In genomic region chr3:160010578-160010977, GRCh38 we compare ENCODE assay signal across 16 cellular contexts. TPM values are rescaled to one million over a fixed set of nuclear protein-coding genes. Genes with fewer than 3 reads are reported as not detected.
DNase-seq lines count a peak whose midpoint lies in the region; ATAC-seq and TF ChIP-seq lines count a peak whose summit lies in the region.
"Had no signal": no experiment of that assay in that cellular context is flagged by ENCODE, and none has a peak within 500 bp of the region (broad histone marks: within the 10 kb centered on the region; RNA-seq: fewer than 3 reads in every experiment).

No MANE protein-coding gene starts in this region.

- no peak overlapping the region for H2AFZ ChIP-seq in mesenchymal stem cell (ENCODE audit: low read depth, low read length)

- no peak overlapping the region for H4K8ac ChIP-seq in mesenchymal stem cell (ENCODE audit: low read length)

- H3K27ac ChIP-seq in mesenchymal stem cell (ENCODE audit: low read length, poor library complexity, severe bottlenecking), result no peak overlapping the region
- H3K27ac ChIP-seq: breast epithelium, skin epidermis, uterus had no signal

- no peak overlapping the region for H3K9ac ChIP-seq in mesenchymal stem cell (ENCODE audit: low read length)

- intact Hi-C loops in Calu3 (cut with micrococcal nuclease; ENCODE audit: unreplicated experiment), result no loop called here

- H3K79me1 ChIP-seq in mesenchymal stem cell (replicated peaks; ENCODE audit: low read length, poor library complexity, severe bottlenecking), result no peaks in the 10 kb centered on the region

- no peak overlapping the region for H3K23ac ChIP-seq in mesenchymal stem cell (ENCODE audit: low read length in 2 of 2)

- H3K27me3 Mint-ChIP-seq in Calu3 (ENCODE audit: unreplicated experiment), result no peaks in the 10 kb centered on the region
- H3K27me3 Mint-ChIP-seq: activated T-cell treated with anti-CD3 and anti-CD28 coated beads, Interleukin-2, amount 50 U/mL, for 24 hours had no signal

- no peak overlapping the region for H3K4ac ChIP-seq in mesenchymal stem cell (ENCODE audit: low read depth in 1 of 2, low read length in 2 of 2)

- peak; percentile 52 for ATAC-seq in GM18508 (IDR thresholded peaks at IDR 0.05; ENCODE audit: insufficient read depth, unreplicated experiment)
- peak; percentile 64 for ATAC-seq in GM21360 (IDR thresholded peaks at IDR 0.05; ENCODE audit: unreplicated experiment)
- peak; percentile 57 for ATAC-seq in HG02970 (IDR thresholded peaks at IDR 0.05; ENCODE audit: low FRiP score, unreplicated experiment)
- ATAC-seq in HG03575 (IDR thresholded peaks at IDR 0.05; ENCODE audit: extremely low read depth, insufficient number of reproducible peaks, low FRiP score, unreplicated experiment), result peak; percentile 46
- ATAC-seq: naive thymus-derived CD8-positive, alpha-beta T cell; PC-3 had no signal

- WGBS in mesenchymal stem cell, result 92% methylated on average over 2 of the region's 4 CpGs

- H3K4me3 Mint-ChIP-seq in Calu3 (ENCODE audit: low read depth, unreplicated experiment), result no peak overlapping the region
- H3K4me3 Mint-ChIP-seq: activated T-cell treated with anti-CD3 and anti-CD28 coated beads, Interleukin-2, amount 50 U/mL, for 24 hours; naive thymus-derived CD8-positive, alpha-beta T cell had no signal

- no peak overlapping the region for H2AK5ac ChIP-seq in mesenchymal stem cell (ENCODE audit: low read length, severe bottlenecking)

- H2BK5ac ChIP-seq in mesenchymal stem cell (ENCODE audit: low read depth, low read length, poor library complexity, severe bottlenecking), result no peak overlapping the region

- no peaks in the 10 kb centered on the region for H3K4me1 ChIP-seq in mesenchymal stem cell (ENCODE audit: control insufficient read depth, insufficient read depth, low read depth, low read length)
- H3K4me1 ChIP-seq: breast epithelium, uterus had no signal

- H3K9me3 ChIP-seq in mesenchymal stem cell (ENCODE audit: control insufficient read depth, low read length), result no peaks in the 10 kb centered on the region
- H3K9me3 ChIP-seq: breast epithelium, uterus had no signal

- H2BK12ac ChIP-seq in mesenchymal stem cell (ENCODE audit: low read length in 2 of 2), result no peak overlapping the region

- no peaks in the 10 kb centered on the region for H3K27me3 ChIP-seq in mesenchymal stem cell (ENCODE audit: control insufficient read depth in 1 of 2, insufficient read depth in 1 of 2, low read length in 2 of 2)
- H3K27me3 ChIP-seq: breast epithelium, uterus had no signal

- H4K91ac ChIP-seq in mesenchymal stem cell (ENCODE audit: low read length), result no peak overlapping the region

- H3K4me2 ChIP-seq in mesenchymal stem cell (ENCODE audit: low read length, poor library complexity, severe bottlenecking), result no peak overlapping the region

- CTCF ChIA-PET in Calu3 (lab: Charles Lee), result no interaction called here

- no peaks in the 10 kb centered on the region for H3K36me3 Mint-ChIP-seq in Calu3 (ENCODE audit: insufficient read depth, unreplicated experiment)
- H3K36me3 Mint-ChIP-seq: naive thymus-derived CD8-positive, alpha-beta T cell had no signal

- DNase-seq in Calu3, result no peak
- DNase-seq in DMS53 (lab: John Stamatoyannopoulos, UW), result no peak
- no peak for DNase-seq in activated naive CD4-positive, alpha-beta T cell (lab: John Stamatoyannopoulos, UW)
- no peak for DNase-seq in mesenchymal stem cell
- DNase-seq: activated T-cell treated with anti-CD3 and anti-CD28 coated beads, Interleukin-2, amount 50 U/mL, for 24 hours; GDM1; kidney; naive thymus-derived CD8-positive, alpha-beta T cell; PC-3; uterus had no signal

- no peak for TF ChIP-seq CTCF in Calu3 (IDR thresholded peaks at IDR 0.05; ENCODE audit: unreplicated experiment)

- H2BK15ac ChIP-seq in mesenchymal stem cell (ENCODE audit: low read depth, poor library complexity, severe bottlenecking), result no peak overlapping the region

- H2BK120ac ChIP-seq in mesenchymal stem cell (ENCODE audit: low read depth, low read length), result no peak overlapping the region

- no peaks in the 10 kb centered on the region for H3K36me3 ChIP-seq in mesenchymal stem cell (ENCODE audit: control insufficient read depth in 1 of 2, insufficient read depth in 2 of 2, low read depth in 1 of 2, low read length in 2 of 2)
- H3K36me3 ChIP-seq: breast epithelium, uterus had no signal

- H3K9me3 Mint-ChIP-seq in Calu3 (ENCODE audit: low read depth, unreplicated experiment), result no peaks in the 10 kb centered on the region
- H3K9me3 Mint-ChIP-seq: activated T-cell treated with anti-CD3 and anti-CD28 coated beads, Interleukin-2, amount 50 U/mL, for 24 hours; naive thymus-derived CD8-positive, alpha-beta T cell had no signal

- no peak overlapping the region for H3K27ac Mint-ChIP-seq in Calu3 (ENCODE audit: unreplicated experiment)
- H3K27ac Mint-ChIP-seq: activated T-cell treated with anti-CD3 and anti-CD28 coated beads, Interleukin-2, amount 50 U/mL, for 24 hours; naive thymus-derived CD8-positive, alpha-beta T cell had no signal

- no peak overlapping the region for H3K18ac ChIP-seq in mesenchymal stem cell (ENCODE audit: low read depth in 1 of 2, low read length in 2 of 2)

- no peak overlapping the region for H3K4me3 ChIP-seq in mesenchymal stem cell (ENCODE audit: insufficient read depth in 1 of 2, low read depth in 1 of 2, low read length in 2 of 2)
- H3K4me3 ChIP-seq: breast epithelium, skin epidermis, uterus had no signal

- H3K14ac ChIP-seq in mesenchymal stem cell (ENCODE audit: low read length in 2 of 2), result no peak overlapping the region

- BruUV-seq in Calu3 (replicated peaks; lab: Mats Ljungman, UMichigan), result no TSS peak

- no peaks in the 10 kb centered on the region for H3K4me1 Mint-ChIP-seq in Calu3 (ENCODE audit: low read depth, unreplicated experiment)

RNA-seq across cellular contexts. Expression of gene IL12A, which starts 21.9 kb away (rescaled TPM):
- 1.0 and 3.6 TPM in 2 replicates for total RNA-seq in Calu3 (2022)
- 1.8 TPM for polyA plus RNA-seq in mesenchymal stem cell (2013, experiment 1 of 2)
- polyA plus RNA-seq in mesenchymal stem cell (2013, experiment 2 of 2), result 1.7 TPM
